ENCODE assay signal across 9 cellular contexts in genomic region chr10:44857363-44858016, GRCh38. TPM values are rescaled to one million over a fixed set of nuclear protein-coding genes. Genes with fewer than 3 reads are reported as not detected.
A peak's percentile ranks its signal among the peaks of the same experiment; 100 is the strongest.
DNase-seq lines count a peak whose midpoint lies in the region; ATAC-seq, FAIRE-seq and TF ChIP-seq lines count a peak whose summit lies in the region.
"Had no signal": no experiment of that assay in that cellular context is flagged by ENCODE, and none has a peak within 500 bp of the region (broad histone marks: within the 10 kb centered on the region; RNA-seq: fewer than 3 reads in every experiment).

No MANE protein-coding gene starts in this region.

- peak; percentile 99 for TF ChIP-seq CTCF in SK-N-SH (IDR thresholded peaks at IDR 0.05)
- TF ChIP-seq CTCF in heart left ventricle (IDR thresholded peaks at IDR 0.05): peak; percentile 96 to 100 (median 98)

- POLR2A ChIA-PET in SK-N-SH (lab: Yijun Ruan, JAX): no interaction called here

- H3K4me1 Mint-ChIP-seq in CD4-positive, CD25-positive, alpha-beta regulatory T cell: peaks cover 0 to 4% (median 1%) of the 10 kb centered on the region in 4 donors
- H3K4me1 Mint-ChIP-seq in activated naive CD8-positive, alpha-beta T cell treated with anti-CD3 and anti-CD28 coated beads for 36 hours: no peaks in the 10 kb centered on the region

- no peak overlapping the region for H3K27ac Mint-ChIP-seq in CD4-positive, CD25-positive, alpha-beta regulatory T cell
- no peak overlapping the region for H3K27ac Mint-ChIP-seq in activated naive CD8-positive, alpha-beta T cell treated with anti-CD3 and anti-CD28 coated beads for 36 hours
- H3K27ac Mint-ChIP-seq: T-helper 1 cell treated with Interleukin-12 subunit alpha and Interleukin-12 subunit beta and Interleukin-4 antibody, amounts not matched to agents 30 μg/mL and 1 μg/mL, for 36 hours had no signal

- H3K36me3 ChIP-seq in CD4-positive, CD25-positive, alpha-beta regulatory T cell (ENCODE audit: control insufficient read depth, insufficient read depth, low read length): no peaks in the 10 kb centered on the region
- H3K36me3 ChIP-seq in SK-N-SH (replicated peaks in 1 of 2; ENCODE audit: control insufficient read depth in 1 of 2, insufficient read depth in 2 of 2, low read length in 1 of 2): no peaks in the 10 kb centered on the region
- H3K36me3 ChIP-seq in heart left ventricle: no peaks in the 10 kb centered on the region

- TF ChIP-seq POLR2A in heart left ventricle (IDR thresholded peaks at IDR 0.05) (no peak), GM18505 (IDR thresholded peaks at IDR 0.05; ENCODE audit: borderline replicate concordance, extremely low read depth, insufficient read depth, insufficient read length) (no peak)

- peak; percentile 53 to 60 for ATAC-seq in CD4-positive, CD25-positive, alpha-beta regulatory T cell (ENCODE audit: low read depth in 2 of 2)
- ATAC-seq in HG03520 (IDR thresholded peaks at IDR 0.05; ENCODE audit: unreplicated experiment): peak; percentile 63
- ATAC-seq in heart left ventricle: peak; percentile 70 to 90 (median 83)
- no peak for ATAC-seq in GM18505 (IDR thresholded peaks at IDR 0.05; ENCODE audit: unreplicated experiment)

- FAIRE-seq in GM19239 (lab: Jason Lieb, UNC): peak; percentile 85

- peak; percentile 81 for TF ChIP-seq RAD21 in SK-N-SH (IDR thresholded peaks at IDR 0.05; ENCODE audit: low read length)

- H4K20me1 ChIP-seq in SK-N-SH (ENCODE audit: insufficient read depth): no peaks in the 10 kb centered on the region

- CTCF ChIA-PET in SK-N-SH (lab: Yijun Ruan, JAX): interaction anchor here (0.6 to 3.7 kb wide), 19 partner anchors 9 to 1196 kb away, joined by 3 to 22 read pairs (median 4); no protein-coding TSS in a partner anchor

- H3K4me3 ChIP-seq in CD4-positive, CD25-positive, alpha-beta regulatory T cell (ENCODE audit: low read depth, low read length): no peak overlapping the region
- peak overlapping the region in 1 of 2 experiments; percentile 27; a peak in 1 of 4 replicates for H3K4me3 ChIP-seq in SK-N-SH (ENCODE audit: low read depth in 2 of 2, low read length in 1 of 2)
- no peak overlapping the region for H3K4me3 ChIP-seq in heart left ventricle

- 34% methylated on average over 9 of the region's 9 CpGs for WGBS in SK-N-SH (ENCODE audit: low lambda C conversion rate)
- WGBS in heart left ventricle, 4 donors: 31 to 39% (median 36%) methylated on average over 9 of the region's 9 CpGs

- H3K4me3 Mint-ChIP-seq in CD4-positive, CD25-positive, alpha-beta regulatory T cell: no peak overlapping the region
- H3K4me3 Mint-ChIP-seq in activated naive CD8-positive, alpha-beta T cell treated with anti-CD3 and anti-CD28 coated beads for 36 hours: no peak overlapping the region
- H3K4me3 Mint-ChIP-seq: T-helper 1 cell treated with Interleukin-12 subunit alpha and Interleukin-12 subunit beta and Interleukin-4 antibody, amounts not matched to agents 30 μg/mL and 1 μg/mL, for 36 hours had no signal

- intact Hi-C loops in heart left ventricle (cut with DNase I): loop anchor here in 9 of 10 donors (2.0 to 10.0 kb wide), 10 partner anchors 123 to 1185 kb away; partner anchors contain the start of gene CXCL12 (in 4 of the 9)

- H3K79me2 ChIP-seq in SK-N-SH (ENCODE audit: insufficient read depth): no peaks in the 10 kb centered on the region

- H2AFZ ChIP-seq in SK-N-SH (ENCODE audit: low read depth): no peak overlapping the region

- no peaks in the 10 kb centered on the region for H3K27me3 ChIP-seq in CD4-positive, CD25-positive, alpha-beta regulatory T cell (ENCODE audit: control insufficient read depth, insufficient read depth, low read length)
- H3K27me3 ChIP-seq in SK-N-SH (ENCODE audit: insufficient read depth) (no peaks in the 10 kb centered on the region), heart left ventricle (no peaks in the 10 kb centered on the region)

- no peak for TF ChIP-seq EP300 in SK-N-SH (IDR thresholded peaks at IDR 0.05; ENCODE audit: borderline replicate concordance in 1 of 2, low read depth in 1 of 2, low read length in 1 of 2)

- DNase-seq in CD4-positive, CD25-positive, alpha-beta regulatory T cell: peak in 2 of 3 donors; percentile 28 to 43
- peak; percentile 74 for DNase-seq in GM19239 (ENCODE audit: insufficient read length, low spot score)
- DNase-seq in SK-N-SH: peak; percentile 85
- peak; percentile 57 for DNase-seq in activated naive CD8-positive, alpha-beta T cell treated with anti-CD3 and anti-CD28 coated beads for 36 hours
- DNase-seq in heart left ventricle: peak; percentile 77 to 86 (median 81)
- DNase-seq in pulmonary artery endothelial cell (ENCODE audit: low read depth, low spot score): peak; percentile 35

- no peak overlapping the region for H3K9ac ChIP-seq in SK-N-SH

- H3K4me1 ChIP-seq in CD4-positive, CD25-positive, alpha-beta regulatory T cell (ENCODE audit: control insufficient read depth, insufficient read depth, low read length, poor library complexity, severe bottlenecking): no peaks in the 10 kb centered on the region
- H3K4me1 ChIP-seq in SK-N-SH (ENCODE audit: control insufficient read depth in 1 of 2, insufficient read depth in 2 of 2, low read depth in 1 of 2, low read length in 1 of 2) (peaks cover 0 to 10% of the 10 kb centered on the region in 2 experiments; a peak in 2 of 4 replicates), heart left ventricle (peaks cover 0 to 19% (median 2%) of the 10 kb centered on the region in 12 donors)

- H3F3A ChIP-seq in SK-N-SH (replicated peaks; ENCODE audit: insufficient read depth): no peaks in the 10 kb centered on the region

- no peaks in the 10 kb centered on the region for H3K36me3 Mint-ChIP-seq in CD4-positive, CD25-positive, alpha-beta regulatory T cell
- no peaks in the 10 kb centered on the region for H3K36me3 Mint-ChIP-seq in activated naive CD8-positive, alpha-beta T cell treated with anti-CD3 and anti-CD28 coated beads for 36 hours

- H3K9me2 ChIP-seq in SK-N-SH: no peaks in the 10 kb centered on the region

- no peak overlapping the region for H3K27ac ChIP-seq in CD4-positive, CD25-positive, alpha-beta regulatory T cell (ENCODE audit: insufficient read depth, low read length, poor library complexity, severe bottlenecking)
- no peak overlapping the region for H3K27ac ChIP-seq in SK-N-SH (ENCODE audit: low read depth in 2 of 2, low read length in 1 of 2)
- no peak overlapping the region for H3K27ac ChIP-seq in heart left ventricle

- no peaks in the 10 kb centered on the region for H3K9me3 ChIP-seq in CD4-positive, CD25-positive, alpha-beta regulatory T cell (ENCODE audit: control insufficient read depth in 2 of 2, low read length in 2 of 2)
- H3K9me3 ChIP-seq in SK-N-SH (no peaks in the 10 kb centered on the region), heart left ventricle (no peaks in the 10 kb centered on the region)

- H3K9me3 Mint-ChIP-seq in CD4-positive, CD25-positive, alpha-beta regulatory T cell: no peaks in the 10 kb centered on the region
- no peaks in the 10 kb centered on the region for H3K9me3 Mint-ChIP-seq in activated naive CD8-positive, alpha-beta T cell treated with anti-CD3 and anti-CD28 coated beads for 36 hours
- H3K9me3 Mint-ChIP-seq: T-helper 1 cell treated with Interleukin-12 subunit alpha and Interleukin-12 subunit beta and Interleukin-4 antibody, amounts not matched to agents 30 μg/mL and 1 μg/mL, for 36 hours had no signal

- H3K4me2 ChIP-seq in SK-N-SH: no peak overlapping the region

- H3K27me3 Mint-ChIP-seq in CD4-positive, CD25-positive, alpha-beta regulatory T cell: peaks cover 7% of the 10 kb centered on the region
- H3K27me3 Mint-ChIP-seq in activated naive CD8-positive, alpha-beta T cell treated with anti-CD3 and anti-CD28 coated beads for 36 hours: peaks cover 4% of the 10 kb centered on the region

TF ChIP-seq in SK-N-SH, 30 proteins besides CTCF, POLR2A, EP300 and RAD21:
- TF ChIP-seq SMC3 (IDR thresholded peaks at IDR 0.05; ENCODE audit: low read depth, low read length): peak; percentile 67
- TF ChIP-seq ZBTB33 (IDR thresholded peaks at IDR 0.05; ENCODE audit: borderline replicate concordance, low read depth): no peak
- no peak for TF ChIP-seq ELF1 (IDR thresholded peaks at IDR 0.05)
- TF ChIP-seq FOXJ3 (CRISPR knock-in tag; IDR thresholded peaks at IDR 0.05): no peak
- TF ChIP-seq MXI1 (IDR thresholded peaks at IDR 0.05; ENCODE audit: low read depth, low read length): no peak
- no peak for TF ChIP-seq JUND (IDR thresholded peaks at IDR 0.05)
TF ChIP-seq in SK-N-SH: peak in this region for 1.

RNA-seq across cellular contexts. Expression of gene TMEM72, which starts 53.6 kb away (rescaled TPM):
- not detected for total RNA-seq in CD4-positive, CD25-positive, alpha-beta regulatory T cell
- not detected for polyA plus RNA-seq in CD4-positive, CD25-positive, alpha-beta regulatory T cell
- polyA plus RNA-seq in SK-N-SH (2012; rRNA removed) (not detected in 2 replicates), heart left ventricle (not detected)
- not detected in 2 replicates for polyA plus RNA-seq in SK-N-SH (2012; cell fraction: cytosol; rRNA removed)
- not detected in 2 replicates for polyA plus RNA-seq in SK-N-SH (2012; cell fraction: nucleus; rRNA removed)
- total RNA-seq in activated naive CD8-positive, alpha-beta T cell treated with anti-CD3 and anti-CD28 coated beads for 36 hours: not detected
- total RNA-seq in heart left ventricle (under 1 TPM in 2 of 9 donors, not detected in 7; 0.15 to 0.27 TPM), pulmonary artery endothelial cell (not detected in 2 replicates)

Comparison
In these comparisons a context has a peak if more than half of its experiments do, and no peak if none do; other contexts are left out.
1. DNase-seq: peak in every context shown above with its lines; median percentile 85 in SK-N-SH; 81 in heart left ventricle; 74 in GM19239; 57 in activated naive CD8-positive, alpha-beta T cell treated with anti-CD3 and anti-CD28 coated beads for 36 hours; 36 in CD4-positive, CD25-positive, alpha-beta regulatory T cell; 35 in pulmonary artery endothelial cell.